20 cellular contexts compared by ENCODE assay signal in the genomic region with DNA sequence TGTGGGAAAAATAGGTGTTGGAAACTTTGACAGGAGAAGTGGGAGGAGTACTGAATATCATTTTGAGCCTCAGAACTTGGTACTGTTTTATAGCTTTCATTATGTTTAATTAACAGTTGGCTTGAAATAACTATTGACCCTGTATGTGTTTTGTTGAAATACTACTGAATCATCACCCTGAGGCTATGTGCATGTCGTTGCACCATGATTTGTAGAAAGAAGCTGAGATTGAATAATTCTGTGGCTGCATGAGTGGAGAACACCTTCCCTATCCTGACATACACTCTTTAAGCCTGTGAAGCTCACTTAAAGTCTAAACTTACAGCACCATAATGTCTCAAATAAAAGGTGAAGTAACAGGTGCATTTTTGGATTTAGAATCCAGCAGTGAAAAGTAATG.
"Had no signal": no experiment of that assay in that cellular context is flagged by ENCODE, and none has a peak within 500 bp of the region (broad histone marks: within the 10 kb centered on the region; RNA-seq: fewer than 3 reads in every experiment).

No MANE protein-coding gene starts in this region.

- H3K4me3 ChIP-seq: colonic mucosa, esophagus muscularis mucosa, gastrocnemius medialis, heart right ventricle, left lung, lower lobe of right lung, mucosa of descending colon had no signal

- H3K27me3 ChIP-seq: colonic mucosa, esophagus muscularis mucosa, gastrocnemius medialis, heart right ventricle, left lung had no signal

- DNase-seq: colonic mucosa; cortex of kidney; effector CD8-positive, alpha-beta T cell; foreskin melanocyte; gastrocnemius medialis; glutamatergic neuron; head of caudate nucleus; heart right ventricle; hippocampal formation; left cardiac atrium; left lung; left ventricle myocardium superior; lower lobe of right lung; mesenchymal stem cell; mucosa of descending colon; naive B cell had no signal

- ATAC-seq: gastrocnemius medialis, heart right ventricle, left cardiac atrium, left lung, left ventricle myocardium superior, lower lobe of right lung, mucosa of descending colon had no signal

- H3K27ac ChIP-seq: colonic mucosa, esophagus muscularis mucosa, gastrocnemius medialis, heart right ventricle, left lung, lower lobe of right lung had no signal

- FAIRE-seq: endothelial cell of umbilical vein, islet of Langerhans, keratinocyte had no signal

- H3K36me3 ChIP-seq: colonic mucosa, esophagus muscularis mucosa, gastrocnemius medialis, heart right ventricle, left lung, lower lobe of right lung had no signal
